ENCODE assay signal across 8 cellular contexts in genomic region chr1:119647228-119647733, GRCh38. TPM values are rescaled to one million over a fixed set of nuclear protein-coding genes. Genes with fewer than 3 reads are reported as not detected.
DNase-seq lines count a peak whose midpoint lies in the region; TF ChIP-seq lines count a peak whose summit lies in the region.

No MANE protein-coding gene starts in this region.

- H3K36me3 ChIP-seq in Caco-2 (ENCODE audit: control insufficient read depth, insufficient read depth, low read length) (no peaks in the 10 kb centered on the region), MG63 (no peaks in the 10 kb centered on the region), muscle layer of duodenum (ENCODE audit: control insufficient read depth in 1 of 2, insufficient read depth in 2 of 2, low read length in 2 of 2) (no peaks in the 10 kb centered on the region)

- CTCF ChIA-PET in Caco-2 (lab: Charles Lee): interaction anchor here (0.6 to 2.7 kb wide), 7 partner anchors 10 to 37 kb away, joined by 3 to 13 read pairs (median 6); no protein-coding TSS in a partner anchor

- POLR2A ChIA-PET in Caco-2 (lab: Charles Lee): interaction anchor here (1.5 kb wide), 1 partner anchor 65 kb away, joined by 9 read pairs; the partner anchor contains the start of gene PHGDH

- H3K27ac ChIP-seq in coronary artery (peak overlapping the region; percentile 89 to 98), muscle layer of duodenum (ENCODE audit: low read length) (peak overlapping the region; percentile 56)

- H3K9me3 ChIP-seq in Caco-2: no peaks in the 10 kb centered on the region
- H3K9me3 ChIP-seq in MG63: no peaks in the 10 kb centered on the region
- no peaks in the 10 kb centered on the region for H3K9me3 ChIP-seq in muscle layer of duodenum (ENCODE audit: control insufficient read depth in 1 of 2, low read length in 2 of 2)

- DNase-seq in Caco-2: peak in 1 of 2 experiments; percentile 2
- DNase-seq in MG63: no peak
- DNase-seq in coronary artery (ENCODE audit: low spot score): no peak
- DNase-seq in stimulated activated CD4-positive, alpha-beta T cell treated with anti-CD3 and anti-CD28 coated beads, Interleukin-15, amount 100 ng/mL, for 24 hours: no peak
- DNase-seq in NCI-H510A treated with DMSO at 0.1 percent for 48 hours (lab: John Stamatoyannopoulos, UW): no peak
- no peak for DNase-seq in NCI-H1417 treated with DMSO at 0.1 percent for 48 hours (lab: John Stamatoyannopoulos, UW)
- no peak for DNase-seq in SKM-1 (lab: John Stamatoyannopoulos, UW; ENCODE audit: unreplicated experiment)

- H3K4me3 ChIP-seq in Caco-2 (ENCODE audit: low read depth, low read length) (peak overlapping the region; percentile 89), MG63 (peak overlapping the region; percentile 87), coronary artery (peak overlapping the region; percentile 97), muscle layer of duodenum (ENCODE audit: low read depth in 1 of 2, low read length in 2 of 2) (peak overlapping the region; percentile 86 to 88)

- peaks cover 9% of the 10 kb centered on the region for H3K4me1 Mint-ChIP-seq in Caco-2 (ENCODE audit: low read depth, unreplicated experiment)

- TF ChIP-seq CTCF in Caco-2 (IDR thresholded peaks at IDR 0.05; ENCODE audit: insufficient read depth in 1 of 2, low read depth in 1 of 2, low read length in 1 of 2, severe bottlenecking in 1 of 2, unreplicated experiment in 1 of 2): no peak
- TF ChIP-seq CTCF in coronary artery (IDR thresholded peaks at IDR 0.05): no peak

- no peaks in the 10 kb centered on the region for H3K36me3 Mint-ChIP-seq in Caco-2 (ENCODE audit: insufficient read depth, unreplicated experiment)

- H3K4me3 Mint-ChIP-seq in Caco-2 (ENCODE audit: unreplicated experiment): peak overlapping the region; percentile 97

- no peaks in the 10 kb centered on the region for H3K9me3 Mint-ChIP-seq in Caco-2 (ENCODE audit: unreplicated experiment)

- H3K4me1 ChIP-seq in Caco-2 (no peaks in the 10 kb centered on the region), muscle layer of duodenum (ENCODE audit: control insufficient read depth in 1 of 2, insufficient read depth in 2 of 2, low read length in 2 of 2) (peaks cover 0 to 10% of the 10 kb centered on the region in 2 donors)

- no peaks in the 10 kb centered on the region for H3K27me3 Mint-ChIP-seq in Caco-2 (ENCODE audit: insufficient read depth, unreplicated experiment)

- intact Hi-C loops in Caco-2 (cut with micrococcal nuclease; ENCODE audit: unreplicated experiment): loop anchor here (5.0 kb wide), 1 partner anchor 35 kb away; no protein-coding TSS in a partner anchor

- peak overlapping the region; percentile 40 for H3K27ac Mint-ChIP-seq in Caco-2 (ENCODE audit: unreplicated experiment)

- no TSS peak for BruUV-seq in Caco-2 (replicated peaks; lab: Mats Ljungman, UMichigan)

- H3K27me3 ChIP-seq in Caco-2 (replicated peaks; ENCODE audit: control insufficient read depth, insufficient read depth, low read length) (no peaks in the 10 kb centered on the region), MG63 (peaks cover 7% of the 10 kb centered on the region; the same call in 1 of the 2 replicates), muscle layer of duodenum (ENCODE audit: low read depth, low read length) (no peaks in the 10 kb centered on the region)

RNA-seq across cellular contexts. Expression of gene ZNF697, which starts 0.8 kb away (rescaled TPM):
- 2.9 and 3.1 TPM in 2 replicates for total RNA-seq in Caco-2 (2022)
- 0.22 and 0.23 TPM in 2 replicates for total RNA-seq in MG63 (2014; rRNA removed; shearing (Covaris generic); ENCODE audit: low replicate concordance)
